ENCODE assay signal across 1 cellular context in the genomic region with DNA sequence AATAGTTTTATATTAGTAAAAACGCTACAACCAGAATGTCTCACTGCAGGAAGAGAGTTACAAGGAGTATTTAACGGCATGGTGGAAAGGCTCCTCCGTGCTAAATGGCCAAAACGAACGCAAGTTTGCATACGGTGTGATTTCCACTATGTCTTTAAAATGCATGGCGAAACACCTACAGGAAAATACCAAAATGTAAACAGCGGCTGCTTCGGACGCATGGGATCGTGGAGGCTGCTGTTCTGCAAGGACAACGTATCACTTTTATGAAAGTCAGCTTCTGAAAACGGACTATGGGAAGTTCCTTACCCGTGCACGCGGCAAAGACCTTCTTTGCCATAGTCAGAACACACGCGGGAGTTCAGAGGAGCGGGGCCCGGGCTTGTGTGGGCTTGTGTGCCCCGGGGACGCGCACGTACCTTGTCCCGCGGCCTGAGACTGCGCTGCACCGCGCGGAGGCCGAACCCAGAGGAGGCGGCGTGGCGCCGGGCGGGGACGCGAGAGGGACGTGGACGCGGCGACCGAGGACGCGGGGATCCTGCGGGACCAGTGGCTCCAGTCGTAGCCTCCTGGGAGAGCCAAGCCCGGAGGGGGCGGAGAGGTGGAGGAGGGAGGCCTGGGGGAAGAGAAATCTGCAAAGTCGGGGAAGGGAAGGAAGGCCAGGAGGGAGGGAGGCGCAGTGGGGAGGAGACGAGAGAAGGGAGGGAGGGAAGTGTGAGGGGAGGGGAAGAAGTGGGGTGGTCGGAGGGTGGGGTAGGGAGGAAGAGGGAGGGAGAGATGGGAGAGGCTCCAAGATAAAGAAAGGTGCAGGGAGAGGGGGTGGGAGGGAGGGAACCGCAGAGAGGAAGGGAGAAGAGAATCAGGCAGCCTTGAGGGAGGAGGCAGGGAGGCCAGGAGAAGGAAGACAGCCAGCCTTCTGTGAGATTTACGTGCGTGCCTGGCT.
TF ChIP-seq lines count a peak whose summit lies in the region.

TSS of gene CMBL (minus strand) at position 697 of the 943 bp plus-strand sequence. CDS start 17,140 bp downstream, outside the sequence.

TF ChIP-seq in HepG2, 621 proteins besides CTCF, POLR2A, EP300 and RAD21 (continued from another document and continues in another):
- TF ChIP-seq ARID5B (CRISPR knock-in tag; IDR thresholded peaks at IDR 0.05) (peak; percentile 53; the same call in 1 of the 2 replicates), ZNF597 (CRISPR knock-in tag; IDR thresholded peaks at IDR 0.05) (no peak), ZNF773 (CRISPR knock-in tag; IDR thresholded peaks at IDR 0.05; ENCODE audit: borderline replicate concordance) (peak; percentile 84; the same call in 1 of the 2 replicates), ZNF432 (CRISPR knock-in tag; IDR thresholded peaks at IDR 0.05; ENCODE audit: borderline replicate concordance) (no peak), ZXDC (CRISPR knock-in tag; IDR thresholded peaks at IDR 0.05) (no peak), SMARCC2 (IDR thresholded peaks at IDR 0.05) (no peak), ZNF441 (CRISPR knock-in tag; IDR thresholded peaks at IDR 0.05; ENCODE audit: borderline replicate concordance) (no peak), THYN1 (CRISPR knock-in tag; IDR thresholded peaks at IDR 0.05; ENCODE audit: borderline replicate concordance, low read depth) (no peak), KDM4B (CRISPR knock-in tag; IDR thresholded peaks at IDR 0.05) (no peak), BRD4 (CRISPR knock-in tag; IDR thresholded peaks at IDR 0.05) (peak; percentile 90), ZNF207 (IDR thresholded peaks at IDR 0.05; ENCODE audit: borderline replicate concordance) (no peak), NKX3-1 (CRISPR knock-in tag; IDR thresholded peaks at IDR 0.05) (no peak), ISX (CRISPR knock-in tag; conservative IDR thresholded peaks at IDR 0.05) (no peak), NFE2L2 (IDR thresholded peaks at IDR 0.05; ENCODE audit: low read length) (no peak), ZNF674 (CRISPR knock-in tag; IDR thresholded peaks at IDR 0.05; ENCODE audit: low read depth) (no peak), ZNF737 (CRISPR knock-in tag; IDR thresholded peaks at IDR 0.05; ENCODE audit: borderline replicate concordance) (no peak), NFKBIZ (CRISPR knock-in tag; IDR thresholded peaks at IDR 0.05) (no peak; the same call in 1 of the 2 replicates), FOXK1 (CRISPR knock-in tag; IDR thresholded peaks at IDR 0.05; ENCODE audit: borderline replicate concordance, low read depth) (peak; percentile 22; the same call in 1 of the 2 replicates), HCFC1 (IDR thresholded peaks at IDR 0.05; ENCODE audit: low read depth, low read length) (no peak), HHEX (CRISPR knock-in tag; IDR thresholded peaks at IDR 0.05) (no peak), FOXA1 (IDR thresholded peaks at IDR 0.05) (no peak), FOXA1 (CRISPR knock-in tag; IDR thresholded peaks at IDR 0.05) (peak; percentile 58), GRHL1 (CRISPR knock-in tag; conservative IDR thresholded peaks at IDR 0.05) (no peak), TBL1XR1 (IDR thresholded peaks at IDR 0.05; ENCODE audit: borderline replicate concordance, low read length, partially characterized antibody) (no peak), ZNF749 (CRISPR knock-in tag; IDR thresholded peaks at IDR 0.05; ENCODE audit: borderline replicate concordance) (no peak), RBM39 (IDR thresholded peaks at IDR 0.05; ENCODE audit: low read depth, low read length, poor library complexity, severe bottlenecking) (peak; percentile 80), ZFP90 (CRISPR knock-in tag; IDR thresholded peaks at IDR 0.05; ENCODE audit: borderline replicate concordance) (no peak; the same call in 1 of the 2 replicates), ZNF276 (CRISPR knock-in tag; IDR thresholded peaks at IDR 0.05; ENCODE audit: low read depth) (no peak), PHF5A (CRISPR knock-in tag; IDR thresholded peaks at IDR 0.05; ENCODE audit: low read depth, unreplicated experiment) (peak; percentile 37)
- TF ChIP-seq, protein P1, sequence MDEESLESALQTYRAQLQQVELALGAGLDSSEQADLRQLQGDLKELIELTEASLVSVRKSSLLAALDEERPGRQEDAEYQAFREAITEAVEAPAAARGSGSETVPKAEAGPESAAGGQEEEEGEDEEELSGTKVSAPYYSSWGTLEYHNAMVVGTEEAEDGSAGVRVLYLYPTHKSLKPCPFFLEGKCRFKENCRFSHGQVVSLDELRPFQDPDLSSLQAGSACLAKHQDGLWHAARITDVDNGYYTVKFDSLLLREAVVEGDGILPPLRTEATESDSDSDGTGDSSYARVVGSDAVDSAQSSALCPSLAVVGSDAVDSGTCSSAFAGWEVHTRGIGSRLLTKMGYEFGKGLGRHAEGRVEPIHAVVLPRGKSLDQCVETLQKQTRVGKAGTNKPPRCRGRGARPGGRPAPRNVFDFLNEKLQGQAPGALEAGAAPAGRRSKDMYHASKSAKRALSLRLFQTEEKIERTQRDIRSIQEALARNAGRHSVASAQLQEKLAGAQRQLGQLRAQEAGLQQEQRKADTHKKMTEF (CRISPR knock-in tag; IDR thresholded peaks at IDR 0.05): peak; percentile 51; the same call in 1 of the 2 replicates
- TF ChIP-seq, protein P2, sequence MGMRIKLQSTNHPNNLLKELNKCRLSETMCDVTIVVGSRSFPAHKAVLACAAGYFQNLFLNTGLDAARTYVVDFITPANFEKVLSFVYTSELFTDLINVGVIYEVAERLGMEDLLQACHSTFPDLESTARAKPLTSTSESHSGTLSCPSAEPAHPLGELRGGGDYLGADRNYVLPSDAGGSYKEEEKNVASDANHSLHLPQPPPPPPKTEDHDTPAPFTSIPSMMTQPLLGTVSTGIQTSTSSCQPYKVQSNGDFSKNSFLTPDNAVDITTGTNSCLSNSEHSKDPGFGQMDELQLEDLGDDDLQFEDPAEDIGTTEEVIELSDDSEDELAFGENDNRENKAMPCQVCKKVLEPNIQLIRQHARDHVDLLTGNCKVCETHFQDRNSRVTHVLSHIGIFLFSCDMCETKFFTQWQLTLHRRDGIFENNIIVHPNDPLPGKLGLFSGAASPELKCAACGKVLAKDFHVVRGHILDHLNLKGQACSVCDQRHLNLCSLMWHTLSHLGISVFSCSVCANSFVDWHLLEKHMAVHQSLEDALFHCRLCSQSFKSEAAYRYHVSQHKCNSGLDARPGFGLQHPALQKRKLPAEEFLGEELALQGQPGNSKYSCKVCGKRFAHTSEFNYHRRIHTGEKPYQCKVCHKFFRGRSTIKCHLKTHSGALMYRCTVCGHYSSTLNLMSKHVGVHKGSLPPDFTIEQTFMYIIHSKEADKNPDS (CRISPR knock-in tag; IDR thresholded peaks at IDR 0.05): no peak
- TF ChIP-seq, protein P3, sequence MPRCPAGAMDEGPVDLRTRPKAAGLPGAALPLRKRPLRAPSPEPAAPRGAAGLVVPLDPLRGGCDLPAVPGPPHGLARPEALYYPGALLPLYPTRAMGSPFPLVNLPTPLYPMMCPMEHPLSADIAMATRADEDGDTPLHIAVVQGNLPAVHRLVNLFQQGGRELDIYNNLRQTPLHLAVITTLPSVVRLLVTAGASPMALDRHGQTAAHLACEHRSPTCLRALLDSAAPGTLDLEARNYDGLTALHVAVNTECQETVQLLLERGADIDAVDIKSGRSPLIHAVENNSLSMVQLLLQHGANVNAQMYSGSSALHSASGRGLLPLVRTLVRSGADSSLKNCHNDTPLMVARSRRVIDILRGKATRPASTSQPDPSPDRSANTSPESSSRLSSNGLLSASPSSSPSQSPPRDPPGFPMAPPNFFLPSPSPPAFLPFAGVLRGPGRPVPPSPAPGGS (CRISPR knock-in tag; IDR thresholded peaks at IDR 0.05): no peak
- TF ChIP-seq, protein P4, sequence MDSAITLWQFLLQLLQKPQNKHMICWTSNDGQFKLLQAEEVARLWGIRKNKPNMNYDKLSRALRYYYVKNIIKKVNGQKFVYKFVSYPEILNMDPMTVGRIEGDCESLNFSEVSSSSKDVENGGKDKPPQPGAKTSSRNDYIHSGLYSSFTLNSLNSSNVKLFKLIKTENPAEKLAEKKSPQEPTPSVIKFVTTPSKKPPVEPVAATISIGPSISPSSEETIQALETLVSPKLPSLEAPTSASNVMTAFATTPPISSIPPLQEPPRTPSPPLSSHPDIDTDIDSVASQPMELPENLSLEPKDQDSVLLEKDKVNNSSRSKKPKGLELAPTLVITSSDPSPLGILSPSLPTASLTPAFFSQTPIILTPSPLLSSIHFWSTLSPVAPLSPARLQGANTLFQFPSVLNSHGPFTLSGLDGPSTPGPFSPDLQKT (CRISPR knock-in tag; IDR thresholded peaks at IDR 0.05; ENCODE audit: borderline replicate concordance): no peak
- TF ChIP-seq, protein P5, sequence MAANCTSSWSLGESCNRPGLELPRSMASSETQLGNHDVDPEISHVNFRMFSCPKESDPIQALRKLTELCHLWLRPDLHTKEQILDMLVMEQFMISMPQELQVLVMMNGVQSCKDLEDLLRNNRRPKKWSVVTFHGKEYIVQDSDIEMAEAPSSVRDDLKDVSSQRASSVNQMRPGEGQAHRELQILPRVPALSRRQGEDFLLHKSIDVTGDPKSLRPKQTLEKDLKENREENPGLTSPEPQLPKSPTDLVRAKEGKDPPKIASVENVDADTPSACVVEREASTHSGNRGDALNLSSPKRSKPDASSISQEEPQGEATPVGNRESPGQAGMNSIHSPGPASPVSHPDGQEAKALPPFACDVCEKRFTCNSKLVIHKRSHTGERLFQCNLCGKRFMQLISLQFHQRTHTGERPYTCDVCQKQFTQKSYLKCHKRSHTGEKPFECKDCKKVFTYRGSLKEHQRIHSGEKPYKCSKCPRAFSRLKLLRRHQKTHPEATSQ (CRISPR knock-in tag; IDR thresholded peaks at IDR 0.05; ENCODE audit: borderline replicate concordance): no peak
